ENCODE assay signal across 2 cellular contexts in genomic region chr15:64191971-64192830, GRCh38.
A peak's percentile ranks its signal among the peaks of the same experiment; 100 is the strongest.
TF ChIP-seq lines count a peak whose summit lies in the region.

No MANE protein-coding gene starts in this region.

TF ChIP-seq in HepG2, 621 proteins besides CTCF, POLR2A, EP300 and RAD21:
- TF ChIP-seq CEBPB (IDR thresholded peaks at IDR 0.05; ENCODE audit: borderline replicate concordance, low read depth, low read length) (peak; percentile 48; the same call in 1 of the 2 replicates), ZNF326 (CRISPR knock-in tag; IDR thresholded peaks at IDR 0.05; ENCODE audit: borderline replicate concordance) (no peak)
TF ChIP-seq in HepG2: peak in this region for 1.

TF ChIP-seq in H1, 55 proteins besides CTCF, POLR2A, EP300 and RAD21:
- TF ChIP-seq CHD7 (IDR thresholded peaks at IDR 0.05; ENCODE audit: insufficient replicate concordance, low read length) (no peak), CEBPB (IDR thresholded peaks at IDR 0.05; ENCODE audit: low read depth, low read length) (peak; percentile 46; the same call in 1 of the 2 replicates)
